10 cellular contexts compared by ENCODE assay signal in the genomic region with DNA sequence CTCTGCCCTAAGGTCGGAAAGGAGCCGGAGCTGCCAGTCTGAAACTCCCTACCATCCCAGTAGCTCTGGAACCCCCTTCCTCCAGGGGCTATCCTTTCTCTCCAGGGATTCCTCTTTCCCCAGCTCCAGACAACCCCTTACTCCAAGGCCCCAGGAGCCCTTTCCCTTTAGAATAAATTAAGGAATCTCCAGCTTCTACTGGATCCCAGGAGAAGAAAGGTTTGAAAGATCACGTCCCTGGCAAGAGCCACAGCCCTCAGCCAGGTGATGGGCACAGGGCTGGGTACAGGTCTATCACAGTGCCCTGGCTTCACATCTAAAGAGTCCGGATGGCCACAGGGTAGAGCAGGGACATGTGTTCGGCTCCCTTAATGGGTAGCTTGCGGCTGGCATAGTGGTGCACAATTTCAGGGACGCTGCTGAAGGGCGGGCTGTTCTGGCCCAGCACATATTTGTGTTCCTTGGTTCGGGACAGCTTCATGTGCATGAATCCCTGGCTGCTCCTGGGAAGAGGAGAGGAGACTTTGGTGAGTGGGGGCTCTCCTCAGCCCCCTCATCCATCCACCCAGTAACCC. TPM values are rescaled to one million over a fixed set of nuclear protein-coding genes. Genes with fewer than 3 reads are reported as not detected.
A peak's percentile ranks its signal among the peaks of the same experiment; 100 is the strongest.
DNase-seq lines count a peak whose midpoint lies in the region; ATAC-seq and TF ChIP-seq lines count a peak whose summit lies in the region.
"Had no signal": no experiment of that assay in that cellular context is flagged by ENCODE, and none has a peak within 500 bp of the region (broad histone marks: within the 10 kb centered on the region; RNA-seq: fewer than 3 reads in every experiment).

No MANE protein-coding gene starts in this region.

- TF ChIP-seq CTCF in VCaP (conservative IDR thresholded peaks at IDR 0.05), result no peak; the same call in 1 of the 2 replicates
- TF ChIP-seq CTCF in fibroblast of villous mesenchyme (IDR thresholded peaks at IDR 0.05; ENCODE audit: insufficient read depth, low read depth, low read length), result no peak

- in situ Hi-C loops in G401 (cut with HindIII; ENCODE audit: low sequenced_read_pairs), result no loop called here

- intact Hi-C loops in sciatic nerve (cut with DNase I), result loop anchor here (10.0 kb wide), 1 partner anchor 237 kb away; a partner anchor contains a TSS

- DNase-seq in G401 (ENCODE audit: low spot score), result peak; percentile 33
- no peak for DNase-seq in fibroblast of villous mesenchyme (ENCODE audit: low read depth)
- no peak for DNase-seq in sciatic nerve (ENCODE audit: low spot score)
- no peak for DNase-seq in NCI-H2107 (lab: John Stamatoyannopoulos, UW)
- no peak for DNase-seq in T-helper 9 cell

- ATAC-seq in sciatic nerve (peak; percentile 11), HG03139 (IDR thresholded peaks at IDR 0.05; ENCODE audit: unreplicated experiment) (no peak), GM19324 (IDR thresholded peaks at IDR 0.05; ENCODE audit: low FRiP score, unreplicated experiment) (no peak)

- H3K27ac ChIP-seq in VCaP, result peak overlapping the region; percentile 95

- H3K4me3 ChIP-seq in fibroblast of villous mesenchyme (ENCODE audit: low read depth, low read length), result peak overlapping the region; percentile 74

RNA-seq across cellular contexts. Expression of a gene that starts 20.0 kb away (rescaled TPM):
- total RNA-seq in G401 (2014; rRNA removed; shearing (Covaris generic)), result 7.8 and 10.7 TPM in 2 replicates
- total RNA-seq in fibroblast of villous mesenchyme (2.3 and 2.6 TPM in 2 replicates), sciatic nerve (15.4 TPM)

RNA-seq across cellular contexts. Expression of a gene that starts 37.9 kb away (rescaled TPM):
- not detected in 2 replicates for total RNA-seq in G401 (2014; rRNA removed; shearing (Covaris generic))
- not detected in 2 replicates for total RNA-seq in fibroblast of villous mesenchyme
- 5.9 TPM for total RNA-seq in sciatic nerve
- total RNA-seq: SJSA1 had no signal

RNA-seq across cellular contexts. Expression of a gene that starts 38.0 kb away (rescaled TPM):
- total RNA-seq in G401 (2014; rRNA removed; shearing (Covaris generic)), result not detected in 2 replicates
- not detected in 2 replicates for total RNA-seq in fibroblast of villous mesenchyme
- total RNA-seq in sciatic nerve, result 5.9 TPM
- total RNA-seq: kidney epithelial cell, SJSA1 had no signal

RNA-seq across cellular contexts. Expression of a gene that starts 53.6 kb away (rescaled TPM):
- total RNA-seq in G401 (2014; rRNA removed; shearing (Covaris generic)), result not detected in 2 replicates
- total RNA-seq in fibroblast of villous mesenchyme (not detected in 2 replicates), sciatic nerve (not detected)
- total RNA-seq: kidney epithelial cell, SJSA1 had no signal

RNA-seq across cellular contexts. Expression of a gene that starts 53.7 kb away (rescaled TPM):
- total RNA-seq in G401 (2014; rRNA removed; shearing (Covaris generic)), result not detected in 2 replicates
- not detected in 2 replicates for total RNA-seq in fibroblast of villous mesenchyme
- 1.5 TPM for total RNA-seq in sciatic nerve
- total RNA-seq: SJSA1 had no signal
